ENCODE assay signal across 28 cellular contexts in the genomic region with DNA sequence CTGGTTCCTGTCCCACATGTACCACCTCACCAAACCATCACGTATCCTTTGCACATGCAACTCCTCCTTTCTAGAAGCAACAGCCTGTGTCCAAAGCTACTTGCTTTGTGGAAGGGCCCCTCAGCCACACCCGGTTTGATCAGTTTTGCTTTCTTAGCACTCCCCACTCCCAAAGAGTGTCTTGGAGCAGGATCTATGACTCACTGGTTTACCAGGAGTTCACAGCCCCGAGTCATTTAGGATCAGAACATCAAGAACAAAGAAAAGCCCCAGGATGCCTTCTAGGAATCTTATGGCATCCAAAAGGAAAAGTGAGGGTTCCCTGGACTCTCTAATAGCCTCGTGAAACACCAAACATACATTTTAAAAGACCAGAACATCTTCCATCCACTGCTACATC. TPM values are rescaled to one million over a fixed set of nuclear protein-coding genes. Genes with fewer than 3 reads are reported as not detected.
DNase-seq lines count a peak whose midpoint lies in the region; ATAC-seq, FAIRE-seq and TF ChIP-seq lines count a peak whose summit lies in the region.
"Had no signal": no experiment of that assay in that cellular context is flagged by ENCODE, and none has a peak within 500 bp of the region (broad histone marks: within the 10 kb centered on the region; RNA-seq: fewer than 3 reads in every experiment).

No MANE protein-coding gene starts in this region.

- peak; percentile 30 to 55; a peak in 5 of 6 replicates for ATAC-seq in A549
- ATAC-seq in IMR-90 (ENCODE audit: low read depth) = no peak
- no peak for ATAC-seq in HG02840 (IDR thresholded peaks at IDR 0.05; ENCODE audit: low FRiP score, unreplicated experiment)
- ATAC-seq: left cardiac atrium, Right ventricle myocardium inferior had no signal

- H4K8ac ChIP-seq in IMR-90 (ENCODE audit: low read depth in 2 of 2, low read length in 2 of 2) = no peak overlapping the region

- no peak for TF ChIP-seq POLR2A in A549 (IDR thresholded peaks at IDR 0.05; ENCODE audit: low read length)
- no peak for TF ChIP-seq POLR2A in IMR-90 (IDR thresholded peaks at IDR 0.05; ENCODE audit: low read depth, low read length)

- dilution Hi-C loops in IMR-90 (cut with HindIII; ENCODE audit: low sequenced_read_pairs, unreplicated experiment) (no loop called here), mammary epithelial cell (cut with HindIII; ENCODE audit: low sequenced_read_pairs) (no loop called here)

- H3K4me3 ChIP-seq in A549 = no peak overlapping the region
- no peak overlapping the region for H3K4me3 ChIP-seq in IMR-90 (ENCODE audit: insufficient read depth, low read depth, low read length)
- H3K4me3 ChIP-seq in mammary epithelial cell (replicated peaks in 1 of 3; ENCODE audit: insufficient read depth in 1 of 3, low read depth in 2 of 3, low read length in 3 of 3) = no peak overlapping the region
- H3K4me3 ChIP-seq: thoracic aorta, vagina had no signal

- no peak overlapping the region for H3K4ac ChIP-seq in IMR-90 (ENCODE audit: low read depth, low read length)

- H4K5ac ChIP-seq in IMR-90 (ENCODE audit: low read depth, low read length) = no peak overlapping the region

- H2BK120ac ChIP-seq in IMR-90 (ENCODE audit: low read depth, low read length) = no peak overlapping the region

- H3K18ac ChIP-seq in IMR-90 (ENCODE audit: low read depth, low read length) = no peak overlapping the region

- intact Hi-C loops in IMR-90 (cut with micrococcal nuclease) (no loop called here), mammary epithelial cell (cut with micrococcal nuclease) (no loop called here)

- no peaks in the 10 kb centered on the region for H3K79me2 ChIP-seq in mammary epithelial cell (ENCODE audit: insufficient read depth, low read length)

- TF ChIP-seq EP300 in A549 (IDR thresholded peaks at IDR 0.05) = no peak

- H2BK15ac ChIP-seq in IMR-90 (ENCODE audit: low read depth, low read length) = no peak overlapping the region

- H3K4me1 ChIP-seq in A549 = peaks cover 13% of the 10 kb centered on the region; the same call in 1 of the 3 replicates
- no peaks in the 10 kb centered on the region; the same call in 1 of the 2 replicates for H3K4me1 ChIP-seq in IMR-90 (ENCODE audit: control insufficient read depth, insufficient read depth, low read length)
- H3K4me1 ChIP-seq in mammary epithelial cell (ENCODE audit: insufficient read depth, low read length) = peaks cover 18% of the 10 kb centered on the region

- no peak overlapping the region for H2BK5ac ChIP-seq in IMR-90 (ENCODE audit: low read depth, low read length, poor library complexity, severe bottlenecking)

- TF ChIP-seq RAD21 in A549 (conservative IDR thresholded peaks at IDR 0.05 in 1 of 2, IDR thresholded peaks at IDR 0.05 in 1 of 2) (no peak), IMR-90 (IDR thresholded peaks at IDR 0.05; ENCODE audit: low read length) (no peak)

- 23% methylated on average over 4 of the region's 4 CpGs for WGBS in A549 (ENCODE audit: missing lambda C conversion rate)
- WGBS in IMR-90 (ENCODE audit: extremely low coverage in 2 of 2, insufficient read length in 1 of 2), 2 experiments = 40% methylated on average over 1 of the region's 4 CpGs; no CpG with 5 or more reads in 1 of the 2 experiments
- WGBS in mammary epithelial cell (ENCODE audit: low coverage, missing lambda C conversion rate) = 50% methylated on average over 4 of the region's 4 CpGs

- no peak overlapping the region for H3K56ac ChIP-seq in IMR-90 (ENCODE audit: extremely low read depth, insufficient read depth, low read length)

- no peak overlapping the region for H3K14ac ChIP-seq in IMR-90 (replicated peaks; ENCODE audit: low read depth, low read length)

- no peak overlapping the region for H2AK9ac ChIP-seq in IMR-90 (replicated peaks; ENCODE audit: low read depth, low read length, poor library complexity)

- H3K79me1 ChIP-seq in IMR-90 (ENCODE audit: low read depth in 1 of 2, low read length in 2 of 2) = no peaks in the 10 kb centered on the region

- H4K20me1 ChIP-seq in IMR-90 (ENCODE audit: insufficient read depth, low read length) (no peaks in the 10 kb centered on the region), mammary epithelial cell (ENCODE audit: insufficient read depth, low read length) (no peaks in the 10 kb centered on the region)

- CTCF ChIA-PET in A549 (lab: Yijun Ruan, JAX) (no interaction called here), IMR-90 (lab: Yijun Ruan, JAX) (no interaction called here), mammary epithelial cell (lab: Charles Lee; ENCODE audit: low non-redundant PET) (no interaction called here)

- H3K9ac ChIP-seq in IMR-90 (ENCODE audit: low read depth, low read length) (no peak overlapping the region), mammary epithelial cell (ENCODE audit: insufficient read depth, low read length) (no peak overlapping the region)

- POLR2A ChIA-PET in A549 (lab: Yijun Ruan, JAX) (no interaction called here), IMR-90 (lab: Charles Lee; ENCODE audit: unreplicated experiment) (no interaction called here)

- no peaks in the 10 kb centered on the region; the same call in 1 of the 2 replicates for H3K9me1 ChIP-seq in IMR-90 (ENCODE audit: insufficient read depth, low read length)

- H2AK5ac ChIP-seq in IMR-90 (ENCODE audit: low read depth, low read length) = peak overlapping the region; percentile 43; the same call in 1 of the 2 replicates

- no peak for DNase-seq in A549 (ENCODE audit: low read depth in 1 of 2, low spot score in 1 of 2)
- DNase-seq in IMR-90 = no peak
- DNase-seq in mammary epithelial cell = peak; percentile 16
- DNase-seq in islet precursor cell = peak; percentile 84
- DNase-seq in H4 (ENCODE audit: low spot score) = no peak
- no peak for DNase-seq in NCI-H1417 treated with DMSO at 0.1 percent for 48 hours (lab: John Stamatoyannopoulos, UW)
- no peak for DNase-seq in DMS114 treated with DMSO at 0.1 percent for 48 hours (lab: John Stamatoyannopoulos, UW; ENCODE audit: unreplicated experiment)
- DNase-seq: activated CD4-positive, alpha-beta T cell treated with anti-CD3 and anti-CD28 coated beads for 48 hours; activated gamma-delta T cell treated with Interleukin-2 at 50 U/mL for 16 hours; activated T-cell treated with anti-CD3 and anti-CD28 coated beads, Interleukin-2, amount 50 U/mL, for 24 hours; AML-193; CD8-positive, alpha-beta memory T cell; HCEC 1CT; KG1; left cardiac atrium; mesenchymal stem cell; NCI-H146; NCI-H446 treated with DMSO at 0.1 percent for 48 hours; NCI-H82; stimulated activated naive CD4-positive, alpha-beta T cell treated with Interleukin-2 at 50 U/mL for 16 hours; T-helper 9 cell had no signal

- no peaks in the 10 kb centered on the region for H3K36me3 ChIP-seq in IMR-90 (ENCODE audit: control insufficient read depth, insufficient read depth, low read length)
- H3K36me3 ChIP-seq in mammary epithelial cell (ENCODE audit: insufficient read depth, low read length) = no peaks in the 10 kb centered on the region
- H3K36me3 ChIP-seq: thoracic aorta, vagina had no signal

- H4K91ac ChIP-seq in IMR-90 (ENCODE audit: insufficient read depth, low read depth, low read length) = no peak overlapping the region

- no peak for TF ChIP-seq CTCF in A549 (IDR thresholded peaks at IDR 0.05)
- no peak for TF ChIP-seq CTCF in IMR-90 (conservative IDR thresholded peaks at IDR 0.05; ENCODE audit: low read depth, low read length)
- TF ChIP-seq CTCF in mammary epithelial cell (conservative IDR thresholded peaks at IDR 0.05 in 1 of 2, IDR thresholded peaks at IDR 0.05 in 1 of 2; ENCODE audit: extremely low read depth in 1 of 2, insufficient read depth in 1 of 2, low read depth in 1 of 2, low read length in 2 of 2) = no peak

- peaks cover 10% of the 10 kb centered on the region for H3K27me3 ChIP-seq in IMR-90 (ENCODE audit: control insufficient read depth, insufficient read depth, low read length)
- H3K27me3 ChIP-seq in mammary epithelial cell (ENCODE audit: insufficient read depth, low read length) = no peaks in the 10 kb centered on the region
- H3K27me3 ChIP-seq: vagina had no signal

- in situ Hi-C loops in IMR-90 (cut with MboI; ENCODE audit: low sequenced_read_pairs) = no loop called here
- in situ Hi-C loops in mammary epithelial cell (cut with MboI; ENCODE audit: low sequenced_read_pairs in 2 of 2) = no loop called here

- BruUV-seq in IMR-90 (replicated peaks; lab: Mats Ljungman, UMichigan) (no TSS peak), mammary epithelial cell (replicated peaks; lab: Mats Ljungman, UMichigan) (no TSS peak)

- H3K9me3 ChIP-seq in A549 = no peaks in the 10 kb centered on the region
- H3K9me3 ChIP-seq in IMR-90 (ENCODE audit: control insufficient read depth, insufficient read depth, low read length) = no peaks in the 10 kb centered on the region
- no peaks in the 10 kb centered on the region for H3K9me3 ChIP-seq in mammary epithelial cell (replicated peaks; ENCODE audit: insufficient read depth, low read length)
- H3K9me3 ChIP-seq: thoracic aorta, vagina had no signal

- peak overlapping the region; percentile 25 for H3K4me2 ChIP-seq in A549
- no peak overlapping the region for H3K4me2 ChIP-seq in IMR-90 (ENCODE audit: low read depth, low read length)
- H3K4me2 ChIP-seq in mammary epithelial cell (ENCODE audit: insufficient read depth, low read depth, low read length) = no peak overlapping the region

- no peak overlapping the region for H2AFZ ChIP-seq in IMR-90 (replicated peaks; ENCODE audit: low read length, poor library complexity)
- H2AFZ ChIP-seq in mammary epithelial cell (ENCODE audit: low read depth, low read length) = no peak overlapping the region

- H2BK20ac ChIP-seq in IMR-90 (ENCODE audit: low read depth, low read length) = no peak overlapping the region

- no peak overlapping the region for H3K23ac ChIP-seq in IMR-90 (ENCODE audit: low read depth, low read length)

- H3K27ac ChIP-seq in A549 (no peak overlapping the region), IMR-90 (ENCODE audit: insufficient read depth, low read length) (no peak overlapping the region), mammary epithelial cell (ENCODE audit: insufficient read depth, low read depth, low read length) (no peak overlapping the region)
- H3K27ac ChIP-seq: thoracic aorta, vagina, VCaP had no signal

- FAIRE-seq in A549 (lab: Jason Lieb, UNC) = no peak
- FAIRE-seq: endothelial cell of umbilical vein, HTR-8/SVneo had no signal

TF ChIP-seq in A549, 52 proteins besides CTCF, POLR2A, EP300 and RAD21 (continues in another document):
- TF ChIP-seq ZNF302 (CRISPR knock-in tag; IDR thresholded peaks at IDR 0.05) = no peak

RNA-seq across cellular contexts. Expression of a gene that starts 50.7 kb away (rescaled TPM):
- 69.5 and 117 TPM in 2 replicates for polyA plus RNA-seq in A549 (2011; rRNA removed)
- polyA plus RNA-seq in A549 (2012; cell fraction: cytosol; rRNA removed) = 53.7 and 64.5 TPM in 2 replicates
- polyA plus RNA-seq in A549 (2012; cell fraction: nucleus; rRNA removed) = 140 and 145 TPM in 2 replicates
- polyA plus RNA-seq in A549 (2017; fragmentation: RNase III; extraction: RNeasy Plus Mini Kit Qiagen cat#74134 plus additional on column Dnase treatment) = 38.5 to 48.4 TPM (median 42.6 TPM) in 3 replicates
- polyA minus RNA-seq in A549 (2011; rRNA and poly(A)+ RNA removed) = 348 and 449 TPM in 2 replicates
- total RNA-seq in IMR-90 (2012; rRNA removed) = 24.9 and 26.7 TPM in 2 replicates
- polyA plus RNA-seq in IMR-90 (2012; rRNA removed) = 24.0 and 27.1 TPM in 2 replicates
- 27.6 and 28.1 TPM in 2 replicates for polyA plus RNA-seq in IMR-90 (2012; cell fraction: cytosol; rRNA removed)
- 41.3 and 50.6 TPM in 2 replicates for polyA plus RNA-seq in IMR-90 (2012; cell fraction: nucleus; rRNA removed; ENCODE audit: low replicate concordance)
- total RNA-seq in mammary epithelial cell = 10 to 100 TPM; 42.3 to 60.3 TPM
- polyA plus RNA-seq in mammary epithelial cell = 20.7 TPM
- polyA minus RNA-seq in mammary epithelial cell = 117 TPM
- 15.5 TPM in 2 replicates for total RNA-seq in H4 (2014; rRNA removed; shearing (Covaris generic))

Comparison
In these comparisons a context has a peak if more than half of its experiments do, and no peak if none do; other contexts are left out.
1. ATAC-seq: peak in A549 (2 of 2); none in IMR-90 (single experiment) and HG02840 (single experiment).
2. DNase-seq: peak in mammary epithelial cell (single experiment) and islet precursor cell (single experiment); none in A549 (0 of 2), IMR-90 (single experiment), H4 (single experiment), NCI-H1417 treated with DMSO at 0.1 percent for 48 hours (single experiment) and DMS114 treated with DMSO at 0.1 percent for 48 hours (single experiment).